In genomic region chr20:4174909-4175308, GRCh38 we compare ENCODE assay signal across 24 cellular contexts.
"Had no signal": no experiment of that assay in that cellular context is flagged by ENCODE, and none has a peak within 500 bp of the region (broad histone marks: within the 10 kb centered on the region; RNA-seq: fewer than 3 reads in every experiment).

No MANE protein-coding gene starts in this region.

- H3K27ac Mint-ChIP-seq: activated CD8-positive, alpha-beta memory T cell treated with anti-CD3 and anti-CD28 coated beads, Interleukin-2, amount 10 ng/mL, durations not matched to agents 7 days and 5 days; activated naive CD4-positive, alpha-beta T cell treated with anti-CD3 and anti-CD28 coated beads, Interleukin-2, amount 50 U/mL, for 24 hours; activated T-cell treated with anti-CD3 and anti-CD28 coated beads, Interleukin-2, amount 50 U/mL, for 24 hours; activated T-helper 1 cell treated with anti-CD3 and anti-CD28 coated beads, Interleukin-12 subunit alpha, Interleukin-12 subunit beta, Interleukin-2, Interleukin-4 antibody, amounts not matched to agents 30 ng/mL and 10 ng/mL and 1 ng/mL, durations not matched to agents 14 hours and 24 hours and 36 hours; T-helper 2 cell treated with Interferon-gamma antibody and Interleukin-4, amounts not matched to agents 5 μg/mL and 100 μg/mL, for 36 hours; WTC11 had no signal

- ATAC-seq: activated CD8-positive, alpha-beta memory T cell treated with anti-CD3 and anti-CD28 coated beads, Interleukin-2, amount 10 ng/mL, durations not matched to agents 7 days and 5 days; Right ventricle myocardium inferior; SK-N-SH treated with all-trans-retinoic acid at 6 μM for 48 hours; WTC11 had no signal

- H3K27me3 Mint-ChIP-seq: activated CD8-positive, alpha-beta memory T cell treated with anti-CD3 and anti-CD28 coated beads, Interleukin-2, amount 10 ng/mL, durations not matched to agents 7 days and 5 days; activated naive CD4-positive, alpha-beta T cell treated with anti-CD3 and anti-CD28 coated beads, Interleukin-2, amount 50 U/mL, for 24 hours; activated T-cell treated with anti-CD3 and anti-CD28 coated beads, Interleukin-2, amount 50 U/mL, for 24 hours had no signal

- H3K9me3 Mint-ChIP-seq: activated naive CD4-positive, alpha-beta T cell treated with anti-CD3 and anti-CD28 coated beads, Interleukin-2, amount 50 U/mL, for 24 hours; activated T-helper 1 cell treated with anti-CD3 and anti-CD28 coated beads, Interleukin-12 subunit alpha, Interleukin-12 subunit beta, Interleukin-2, Interleukin-4 antibody, amounts not matched to agents 30 ng/mL and 10 ng/mL and 1 ng/mL, durations not matched to agents 14 hours and 24 hours and 36 hours; central memory CD8-positive, alpha-beta T cell; T-helper 2 cell treated with Interferon-gamma antibody and Interleukin-4, amounts not matched to agents 5 μg/mL and 100 μg/mL, for 36 hours had no signal

- H3K27me3 ChIP-seq: SJSA1 had no signal

- H3K27ac ChIP-seq: SJSA1 had no signal

- H3K4me3 ChIP-seq: SJSA1 had no signal

- H3K36me3 Mint-ChIP-seq: activated naive CD4-positive, alpha-beta T cell treated with anti-CD3 and anti-CD28 coated beads, Interleukin-2, amount 50 U/mL, for 24 hours had no signal

- DNase-seq: activated CD4-positive, alpha-beta T cell treated with anti-CD3 and anti-CD28 coated beads for 48 hours; activated CD4-positive, alpha-beta T cell treated with anti-CD3 and anti-CD28 coated beads, Interleukin-2, amount 50 U/mL, for 48 hours; activated CD4-positive, CD25-positive, alpha-beta regulatory T cell treated with anti-CD3 and anti-CD28 coated beads, Interleukin-2, amount 50 U/mL, for 72 hours; activated CD8-positive, alpha-beta memory T cell treated with anti-CD3 and anti-CD28 coated beads, Interleukin-2, amount 10 ng/mL, durations not matched to agents 7 days and 5 days; activated effector memory CD4-positive, alpha-beta T cell treated with Interleukin-2 at 50 U/mL for 16 hours; activated naive CD4-positive, alpha-beta T cell; activated T-cell treated with anti-CD3 and anti-CD28 coated beads, Interleukin-2, amount 50 U/mL, for 24 hours; aorta; KG1; NCI-H1092; NCI-H1417; NCI-H1930; NCI-H2107; NCI-H510A treated with DMSO at 0.1 percent for 48 hours; NCI-H748 treated with DMSO at 0.1 percent for 48 hours; SW 1271 had no signal

- H3K4me3 Mint-ChIP-seq: activated CD8-positive, alpha-beta memory T cell treated with anti-CD3 and anti-CD28 coated beads, Interleukin-2, amount 10 ng/mL, durations not matched to agents 7 days and 5 days; activated naive CD4-positive, alpha-beta T cell treated with anti-CD3 and anti-CD28 coated beads, Interleukin-2, amount 50 U/mL, for 24 hours; activated T-cell treated with anti-CD3 and anti-CD28 coated beads, Interleukin-2, amount 50 U/mL, for 24 hours; activated T-helper 1 cell treated with anti-CD3 and anti-CD28 coated beads, Interleukin-12 subunit alpha, Interleukin-12 subunit beta, Interleukin-2, Interleukin-4 antibody, amounts not matched to agents 30 ng/mL and 10 ng/mL and 1 ng/mL, durations not matched to agents 14 hours and 24 hours and 36 hours; central memory CD8-positive, alpha-beta T cell; T-helper 2 cell treated with Interferon-gamma antibody and Interleukin-4, amounts not matched to agents 5 μg/mL and 100 μg/mL, for 36 hours; WTC11 had no signal
